In the genomic region with DNA sequence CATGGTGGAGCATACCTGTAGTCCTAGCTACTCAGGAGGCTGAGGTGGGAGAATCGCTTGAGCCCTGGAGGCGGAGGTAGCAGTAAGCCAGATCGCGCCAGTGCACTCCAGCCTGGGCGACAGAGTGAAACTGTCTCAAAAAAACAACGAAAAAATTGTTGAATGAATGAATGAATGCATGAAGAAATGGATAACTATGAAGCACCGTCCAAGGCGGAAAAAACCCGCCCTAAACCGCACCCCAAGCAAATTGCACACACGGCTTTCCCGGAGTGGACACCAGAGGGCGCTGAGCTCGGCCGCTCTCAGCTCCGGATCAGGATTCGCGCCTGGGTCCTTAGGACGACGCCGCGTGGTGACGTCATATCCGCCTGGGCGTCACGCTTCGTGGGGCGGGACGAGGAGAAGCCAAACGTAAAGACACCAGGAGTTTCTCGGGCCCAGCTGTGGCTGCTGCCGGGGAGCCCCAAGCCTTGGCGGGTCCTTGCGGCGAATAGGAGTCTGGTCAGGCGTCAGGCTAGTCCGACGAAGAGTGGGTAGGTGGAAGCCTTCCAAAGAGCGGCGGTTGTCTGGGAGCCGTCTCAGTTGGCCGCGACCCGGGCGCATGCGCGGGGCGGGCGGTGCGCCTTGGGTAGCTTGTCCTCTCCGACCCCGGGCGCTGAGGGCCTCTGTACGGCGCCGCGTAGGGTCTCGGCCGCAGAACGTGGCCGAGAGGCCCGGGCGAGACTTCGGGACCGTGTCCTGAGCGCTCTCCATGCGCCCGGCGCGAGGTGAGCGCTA, we compare ENCODE assay signal across 8 cellular contexts. TPM values are rescaled to one million over a fixed set of nuclear protein-coding genes. Genes with fewer than 3 reads are reported as not detected.
DNase-seq lines count a peak whose midpoint lies in the region; ATAC-seq and TF ChIP-seq lines count a peak whose summit lies in the region.

A gene (plus strand): TSS at position 639 of the 780 bp plus-strand sequence. CDS start 11,094 bp downstream, outside the sequence.
A gene (plus strand): TSS at position 364 of the 780 bp plus-strand sequence. CDS start 4,085 bp downstream, outside the sequence.

- H3K27ac ChIP-seq in KOPT-K1 (ENCODE audit: low read depth, low read length, poor library complexity, severe bottlenecking) = peak within 1 kb of the TSS; percentile 92
- H3K27ac ChIP-seq in Peyer's patch = peak within 1 kb of the TSS; percentile 84 to 98 (median 96)
- H3K27ac ChIP-seq in muscle layer of duodenum (ENCODE audit: low read length) = peak within 1 kb of the TSS; percentile 97

- TF ChIP-seq POLR2A in Peyer's patch (IDR thresholded peaks at IDR 0.05) = peak; percentile 48 to 76

- H3K27me3 Mint-ChIP-seq in activated T-cell treated with anti-CD3 and anti-CD28 coated beads, Interleukin-2, amount 50 U/mL, for 72 hours (ENCODE audit: low read depth) = peaks cover 13% of the 10 kb centered on the region

- peaks cover 37% of the 10 kb centered on the region for H3K4me1 Mint-ChIP-seq in activated T-cell treated with anti-CD3 and anti-CD28 coated beads, Interleukin-2, amount 50 U/mL, for 72 hours (ENCODE audit: low read depth)

- peak within 1 kb of the TSS; percentile 96 to 98 for H3K4me3 Mint-ChIP-seq in activated T-cell treated with anti-CD3 and anti-CD28 coated beads, Interleukin-2, amount 50 U/mL, for 72 hours

- H3K4me3 ChIP-seq in Peyer's patch (peak within 1 kb of the TSS; percentile 61 to 99 (median 72)), muscle layer of duodenum (ENCODE audit: low read depth in 1 of 2, low read length in 2 of 2) (peak within 1 kb of the TSS; percentile 82 to 98)

- DNase-seq in Daoy (ENCODE audit: low read depth) = peak; percentile 97
- peak; percentile 95 to 100 (median 99) for DNase-seq in Peyer's patch
- DNase-seq in activated T-cell treated with anti-CD3 and anti-CD28 coated beads, Interleukin-2, amount 50 U/mL, for 72 hours = peak; percentile 99
- DNase-seq in stimulated activated CD8-positive, alpha-beta memory T cell treated with anti-CD3 and anti-CD28 coated beads, Interleukin-7, amount 100 ng/mL, for 4 hours (ENCODE audit: low read depth in 2 of 2) = peak; percentile 96 to 97

- H3K27me3 ChIP-seq in Peyer's patch = no peaks in the 10 kb centered on the region
- no peaks in the 10 kb centered on the region for H3K27me3 ChIP-seq in muscle layer of duodenum (ENCODE audit: low read depth, low read length)

- H3K9me3 ChIP-seq in KOPT-K1 (ENCODE audit: insufficient read depth, low read length, poor library complexity, severe bottlenecking) (peaks cover 10% of the 10 kb centered on the region), Peyer's patch (no peaks in the 10 kb centered on the region), muscle layer of duodenum (ENCODE audit: control insufficient read depth in 1 of 2, low read length in 2 of 2) (no peaks in the 10 kb centered on the region)

- H3K36me3 Mint-ChIP-seq in activated T-cell treated with anti-CD3 and anti-CD28 coated beads, Interleukin-2, amount 50 U/mL, for 72 hours (ENCODE audit: insufficient read depth in 2 of 2) = peaks cover 8 to 12% of the 10 kb centered on the region in 2 donors

- H3K4me1 ChIP-seq in Peyer's patch = peaks cover 0 to 26% (median 4%) of the 10 kb centered on the region in 4 donors
- H3K4me1 ChIP-seq in muscle layer of duodenum (ENCODE audit: control insufficient read depth in 1 of 2, insufficient read depth in 2 of 2, low read length in 2 of 2) = peaks cover 14 to 30% of the 10 kb centered on the region in 2 donors

- peak; percentile 96 to 99 (median 98) for TF ChIP-seq CTCF in Peyer's patch (IDR thresholded peaks at IDR 0.05)

- peak; percentile 86 for ATAC-seq in GM21786 (IDR thresholded peaks at IDR 0.05; ENCODE audit: unreplicated experiment)
- peak; percentile 93 for ATAC-seq in activated T-cell treated with anti-CD3 and anti-CD28 coated beads, Interleukin-2, amount 50 U/mL, for 72 hours (replicated peaks in 1 of 2)
- peak; percentile 97 for ATAC-seq in esophagus mucosa

- H3K27ac Mint-ChIP-seq in activated T-cell treated with anti-CD3 and anti-CD28 coated beads, Interleukin-2, amount 50 U/mL, for 72 hours = peak within 1 kb of the TSS; percentile 99

- peaks cover 0 to 2% of the 10 kb centered on the region in 2 donors for H3K9me3 Mint-ChIP-seq in activated T-cell treated with anti-CD3 and anti-CD28 coated beads, Interleukin-2, amount 50 U/mL, for 72 hours

- H3K36me3 ChIP-seq in KOPT-K1 (ENCODE audit: insufficient read depth, low read length) = peaks cover 32% of the 10 kb centered on the region
- peaks cover 0 to 18% (median 0%) of the 10 kb centered on the region in 3 donors for H3K36me3 ChIP-seq in Peyer's patch
- peaks cover 0 to 10% of the 10 kb centered on the region in 2 donors for H3K36me3 ChIP-seq in muscle layer of duodenum (ENCODE audit: control insufficient read depth in 1 of 2, insufficient read depth in 2 of 2, low read length in 2 of 2)

RNA-seq across cellular contexts. Expression of the first gene that starts in this region (rescaled TPM):
- total RNA-seq in Daoy (2014; rRNA removed; shearing (Covaris generic)) = 11.5 and 18.8 TPM in 2 replicates
- total RNA-seq in Peyer's patch = 10 to 100 TPM in 1 of 4 donors, 1 to 10 TPM in 2, not detected in 1; 4.8 to 12.8 (median 6.5) TPM
- total RNA-seq in activated T-cell treated with anti-CD3 and anti-CD28 coated beads, Interleukin-2, amount 50 U/mL, for 72 hours = 10 to 100 TPM in 1 of 2 donors, 1 to 10 TPM in 1; 7.9 to 11.4 TPM
- total RNA-seq in esophagus mucosa = 8.1 TPM

RNA-seq across cellular contexts. Expression of the second gene that starts in this region (rescaled TPM):
- 14.3 and 17.8 TPM in 2 replicates for total RNA-seq in Daoy (2014; rRNA removed; shearing (Covaris generic))
- total RNA-seq in Peyer's patch (10 to 100 TPM in 3 of 4 donors, 1 to 10 TPM in 1; 9.9 to 23.1 (median 13.4) TPM), esophagus mucosa (12.8 TPM)
- total RNA-seq in activated T-cell treated with anti-CD3 and anti-CD28 coated beads, Interleukin-2, amount 50 U/mL, for 72 hours = 10 to 100 TPM; 16.6 to 17.2 TPM

Comparison
In these comparisons a context has a peak if more than half of its experiments do, and no peak if none do; other contexts are left out.
1. Peak in every context shown above with its lines: DNase-seq, ATAC-seq, H3K4me3 ChIP-seq and H3K27ac ChIP-seq.